Comparison of ENCODE assay signal across 30 cellular contexts in genomic region chr3:54547051-54547450, GRCh38.
"Had no signal": no experiment of that assay in that cellular context is flagged by ENCODE, and none has a peak within 500 bp of the region (broad histone marks: within the 10 kb centered on the region; RNA-seq: fewer than 3 reads in every experiment).

No MANE protein-coding gene starts in this region.

- ATAC-seq: natural killer cell; right cardiac atrium; sciatic nerve; stimulated activated effector memory CD8-positive, alpha-beta T cell treated with anti-CD3 and anti-CD28 coated beads, Interleukin-12 subunit alpha, Interleukin-12 subunit beta, amount 100 ng/mL, for 72 hours; upper lobe of right lung had no signal

- H3K36me3 Mint-ChIP-seq: mesothelial cell of epicardium; naive B cell; natural killer cell; neural progenitor cell; stimulated activated effector memory CD8-positive, alpha-beta T cell treated with anti-CD3 and anti-CD28 coated beads, Interleukin-12 subunit alpha, Interleukin-12 subunit beta, amount 100 ng/mL, for 72 hours had no signal

- H3K4me3 Mint-ChIP-seq: immature natural killer cell; mesothelial cell of epicardium; naive B cell; natural killer cell; nephron progenitor cell; neural progenitor cell; stimulated activated effector memory CD8-positive, alpha-beta T cell treated with anti-CD3 and anti-CD28 coated beads, Interleukin-12 subunit alpha, Interleukin-12 subunit beta, amount 100 ng/mL, for 72 hours; stimulated activated naive CD8-positive, alpha-beta T cell treated with anti-CD3 and anti-CD28 coated beads, Interleukin-15, Interleukin-2, amounts not matched to agents 100 ng/mL and 50 ng/mL, for 24 hours had no signal

- H3K27me3 ChIP-seq: neural progenitor cell, neutrophil, ovary, suprapubic skin, tibial artery, upper lobe of right lung had no signal

- H3K27me3 Mint-ChIP-seq: naive B cell had no signal

- H3K27ac ChIP-seq: left ventricle myocardium inferior, neural progenitor cell, neutrophil, ovary, skin epidermis, suprapubic skin, thoracic aorta, tibial artery, upper lobe of right lung had no signal

- H3K4me1 Mint-ChIP-seq: immature natural killer cell; naive B cell; natural killer cell; nephron progenitor cell; stimulated activated effector memory CD8-positive, alpha-beta T cell treated with anti-CD3 and anti-CD28 coated beads, Interleukin-12 subunit alpha, Interleukin-12 subunit beta, amount 100 ng/mL, for 72 hours had no signal

- H3K27ac Mint-ChIP-seq: immature natural killer cell; mesothelial cell of epicardium; naive B cell; natural killer cell; nephron progenitor cell; neural progenitor cell; progenitor cell of endocrine pancreas; stimulated activated effector memory CD8-positive, alpha-beta T cell treated with anti-CD3 and anti-CD28 coated beads, Interleukin-12 subunit alpha, Interleukin-12 subunit beta, amount 100 ng/mL, for 72 hours; stimulated activated naive CD8-positive, alpha-beta T cell treated with anti-CD3 and anti-CD28 coated beads, Interleukin-15, Interleukin-2, amounts not matched to agents 100 ng/mL and 50 ng/mL, for 24 hours had no signal

- H3K9me3 Mint-ChIP-seq: mesothelial cell of epicardium; nephron progenitor cell; stimulated activated naive CD8-positive, alpha-beta T cell treated with anti-CD3 and anti-CD28 coated beads, Interleukin-15, Interleukin-2, amounts not matched to agents 100 ng/mL and 50 ng/mL, for 24 hours had no signal

- H3K4me3 ChIP-seq: left ventricle myocardium inferior, lung, neural progenitor cell, ovary, skin epidermis, suprapubic skin, thoracic aorta, tibial artery, upper lobe of right lung had no signal

- DNase-seq: hypothalamus; immature natural killer cell; left ventricle myocardium inferior; mesendoderm; naive B cell; natural killer cell; nephron progenitor cell; occipital lobe; ovary; retina; right cardiac atrium; stimulated activated CD4-positive, alpha-beta T cell treated with anti-CD3 and anti-CD28 coated beads, Interleukin-12 subunit alpha, Interleukin-12 subunit beta, amount 100 ng/mL, for 4 hours; stimulated activated CD4-positive, alpha-beta T cell treated with anti-CD3 and anti-CD28 coated beads, Interleukin-15, amount 100 ng/mL, for 24 hours; stimulated activated CD4-positive, alpha-beta T cell treated with anti-CD3 and anti-CD28 coated beads, Interleukin-2, amount 100 ng/mL, for 24 hours; stimulated activated CD4-positive, alpha-beta T cell treated with anti-CD3 and anti-CD28 coated beads, Interleukin-4, amount 100 ng/mL, for 1 hour; stimulated activated naive CD4-positive, alpha-beta T cell; tibial artery; trophoblast cell; upper lobe of right lung had no signal
